In genomic region chr7:74658171-74659004, GRCh38 we compare ENCODE assay signal across 8 cellular contexts. TPM values are rescaled to one million over a fixed set of nuclear protein-coding genes. Genes with fewer than 3 reads are reported as not detected.
DNase-seq lines count a peak whose midpoint lies in the region; ATAC-seq and TF ChIP-seq lines count a peak whose summit lies in the region.

No MANE protein-coding gene starts in this region.

- H3K4me1 Mint-ChIP-seq in type B pancreatic cell (ENCODE audit: unreplicated experiment) = peaks cover 43% of the 10 kb centered on the region

- no peaks in the 10 kb centered on the region for H3K27me3 Mint-ChIP-seq in type B pancreatic cell

- H3K27me3 ChIP-seq in heart right ventricle = no peaks in the 10 kb centered on the region

- WGBS in heart right ventricle, 2 donors = 2% methylated on average over 45 to 108 of the region's 108 CpGs

- peaks cover 14% of the 10 kb centered on the region for H3K36me3 Mint-ChIP-seq in type B pancreatic cell

- H3K9me3 Mint-ChIP-seq in type B pancreatic cell = no peaks in the 10 kb centered on the region

- H3K4me3 ChIP-seq in GM12875 (ENCODE audit: low read depth, low read length) (peak overlapping the region; percentile 94), heart right ventricle (peak overlapping the region; percentile 75 to 100 (median 98))

- peaks cover 3 to 59% (median 52%) of the 10 kb centered on the region in 9 donors for H3K4me1 ChIP-seq in heart right ventricle

- H3K36me3 ChIP-seq in heart right ventricle = peaks cover 0 to 7% (median 0%) of the 10 kb centered on the region in 9 donors

- ATAC-seq in HG02763 (IDR thresholded peaks at IDR 0.05; ENCODE audit: unreplicated experiment) (peak; percentile 52), heart right ventricle (peak; percentile 64 to 86 (median 78))

- TF ChIP-seq CTCF in GM12875 (IDR thresholded peaks at IDR 0.05; ENCODE audit: borderline replicate concordance, insufficient read depth, low read depth, low read length) (no peak), heart right ventricle (IDR thresholded peaks at IDR 0.05) (no peak), type B pancreatic cell (conservative IDR thresholded peaks at IDR 0.05) (no peak)

- H3K27ac ChIP-seq in heart right ventricle = peak overlapping the region; percentile 99 to 100 (median 100)

- intact Hi-C loops in heart right ventricle (cut with DNase I) (loop anchor here in 3 of 10 donors (10.0 kb wide), 1 partner anchor 204 kb away; the partner anchor contains the start of gene GTF2IRD1 (in 3 of the 3)), posterior vena cava (cut with DNase I) (no loop called here)

- H3K4me3 Mint-ChIP-seq in type B pancreatic cell = peak overlapping the region; percentile 91

- no peaks in the 10 kb centered on the region for H3K9me3 ChIP-seq in heart right ventricle

- peak; percentile 94 for DNase-seq in NCI-H1436 (lab: John Stamatoyannopoulos, UW)
- DNase-seq in T-helper 1 cell = peak; percentile 73 to 89 (median 80)
- peak; percentile 90 for DNase-seq in amniotic epithelial cell (ENCODE audit: low read depth)
- DNase-seq in heart right ventricle = peak; percentile 90 to 94
- DNase-seq in posterior vena cava (ENCODE audit: low spot score) = peak; percentile 96
- DNase-seq in type B pancreatic cell (ENCODE audit: extremely low spot score, unreplicated experiment) = peak; percentile 97

- peak overlapping the region; percentile 86 for H3K27ac Mint-ChIP-seq in type B pancreatic cell

RNA-seq across cellular contexts. Expression of gene GTF2I, which starts 0.9 kb away (rescaled TPM):
- total RNA-seq in heart right ventricle = 100 to 1,000 TPM; 100 to 152 (median 119) TPM
- 10 to 100 TPM; 18.9 to 31.4 TPM for polyA plus RNA-seq in heart right ventricle
- total RNA-seq in posterior vena cava = 100 to 1,000 TPM; 113 to 119 TPM
- total RNA-seq in type B pancreatic cell (ENCODE audit: low replicate concordance) = 242 and 335 TPM in 2 replicates

Comparison
In these comparisons a context has a peak if more than half of its experiments do, and no peak if none do; other contexts are left out.
1. Peak in every context shown above with its lines: DNase-seq, ATAC-seq, H3K4me3 ChIP-seq and H3K27ac ChIP-seq.